In the genomic region with DNA sequence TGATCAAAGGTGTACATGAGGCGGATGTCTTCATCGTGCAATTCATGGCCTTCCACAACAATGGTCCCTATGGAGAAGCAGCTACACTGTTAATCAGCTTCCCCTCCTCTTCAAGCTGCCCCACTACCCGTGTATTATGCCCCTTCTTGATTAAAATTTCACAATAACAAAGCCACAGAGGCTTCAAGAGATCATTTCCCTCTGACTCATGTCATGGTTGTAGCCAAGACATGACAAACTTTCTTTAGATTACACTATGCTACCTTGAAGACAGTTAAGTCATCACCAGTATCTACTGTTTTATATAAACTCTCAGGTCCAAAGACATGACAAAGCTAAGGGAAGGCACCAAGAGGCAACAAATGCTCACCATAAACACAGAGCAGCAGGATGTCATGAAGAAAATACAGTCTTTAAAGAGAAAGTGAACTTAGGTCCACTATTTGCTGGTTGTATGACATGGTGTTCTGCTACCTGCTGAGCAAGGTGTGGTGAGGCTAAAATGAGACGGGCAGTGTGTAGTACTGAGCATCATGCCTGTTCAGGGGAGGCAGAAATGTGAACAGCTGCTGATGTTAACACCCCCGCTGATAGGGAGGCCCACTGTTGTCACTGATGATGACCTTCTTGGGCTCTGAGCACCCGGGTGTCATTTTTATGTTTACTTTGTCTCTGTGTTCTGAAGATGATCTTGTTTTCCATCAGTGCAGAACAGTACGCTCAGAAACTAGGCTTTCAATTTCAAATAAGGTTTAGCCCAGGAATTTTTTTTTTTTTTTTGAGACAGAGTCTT, we compare ENCODE assay signal across 12 cellular contexts. TPM values are rescaled to one million over a fixed set of nuclear protein-coding genes. Genes with fewer than 3 reads are reported as not detected.
DNase-seq lines count a peak whose midpoint lies in the region; ATAC-seq and TF ChIP-seq lines count a peak whose summit lies in the region.
"Had no signal": no experiment of that assay in that cellular context is flagged by ENCODE, and none has a peak within 500 bp of the region (broad histone marks: within the 10 kb centered on the region; RNA-seq: fewer than 3 reads in every experiment).

No MANE protein-coding gene starts in this region.

- peak; percentile 47 for ATAC-seq in activated T-helper 17 cell treated with anti-CD3 and anti-CD28 coated beads, Interleukin-2, amount 50 U/mL, for 72 hours (replicated peaks)
- ATAC-seq in foreskin keratinocyte = peak; percentile 36
- no peak for ATAC-seq in GM18858 (IDR thresholded peaks at IDR 0.05; ENCODE audit: unreplicated experiment)
- ATAC-seq: naive thymus-derived CD8-positive, alpha-beta T cell had no signal

- no peaks in the 10 kb centered on the region for H3K9me3 ChIP-seq in GM23248 (ENCODE audit: low read depth)
- H3K9me3 ChIP-seq in OCI-LY7 (ENCODE audit: low read length) = no peaks in the 10 kb centered on the region

- no peaks in the 10 kb centered on the region for H3K27me3 Mint-ChIP-seq in activated T-helper 17 cell treated with anti-CD3 and anti-CD28 coated beads, Interleukin-2, amount 50 U/mL, for 72 hours
- H3K27me3 Mint-ChIP-seq: naive thymus-derived CD8-positive, alpha-beta T cell had no signal

- no peak overlapping the region for H3K4me3 Mint-ChIP-seq in activated T-helper 17 cell treated with anti-CD3 and anti-CD28 coated beads, Interleukin-2, amount 50 U/mL, for 72 hours
- H3K4me3 Mint-ChIP-seq: activated T-cell treated with anti-CD3 and anti-CD28 coated beads, Interleukin-2, amount 50 U/mL, for 4 hours; CD14-positive monocyte; naive thymus-derived CD8-positive, alpha-beta T cell had no signal

- H3K27ac ChIP-seq in GM23248 (peak overlapping the region; percentile 83), foreskin keratinocyte (no peak overlapping the region), OCI-LY7 (ENCODE audit: low read depth, low read length, poor library complexity, severe bottlenecking) (no peak overlapping the region)

- H3K36me3 ChIP-seq in GM23248 (ENCODE audit: low read depth) (peaks cover 80% of the 10 kb centered on the region), OCI-LY7 (ENCODE audit: insufficient read depth, low read length) (peaks cover 100% of the 10 kb centered on the region)

- H3K9me3 Mint-ChIP-seq in activated T-helper 17 cell treated with anti-CD3 and anti-CD28 coated beads, Interleukin-2, amount 50 U/mL, for 72 hours = no peaks in the 10 kb centered on the region
- H3K9me3 Mint-ChIP-seq: activated T-cell treated with anti-CD3 and anti-CD28 coated beads, Interleukin-2, amount 50 U/mL, for 4 hours; CD14-positive monocyte; naive thymus-derived CD8-positive, alpha-beta T cell had no signal

- H3K36me3 Mint-ChIP-seq in activated T-helper 17 cell treated with anti-CD3 and anti-CD28 coated beads, Interleukin-2, amount 50 U/mL, for 72 hours (ENCODE audit: low read depth) = peaks cover 100% of the 10 kb centered on the region

- no TSS peak for BruUV-seq in OCI-LY7 (replicated peaks; lab: Mats Ljungman, UMichigan)

- CTCF ChIA-PET in OCI-LY7 (lab: Charles Lee; ENCODE audit: unreplicated experiment) = no interaction called here

- POLR2A ChIA-PET in OCI-LY7 (lab: Charles Lee) = no interaction called here

- intact Hi-C loops in OCI-LY7 (cut with micrococcal nuclease; ENCODE audit: unreplicated experiment) = loop anchor here (10.0 kb wide), 1 partner anchor 110 kb away; no protein-coding TSS in a partner anchor

- H2AFZ ChIP-seq in GM23248 (no peak overlapping the region), OCI-LY7 (ENCODE audit: low read length) (no peak overlapping the region)

- peak overlapping the region; percentile 63 for H3K4me2 ChIP-seq in GM23248 (ENCODE audit: unreplicated experiment)
- H3K4me2 ChIP-seq in OCI-LY7 (ENCODE audit: low read length) = no peak overlapping the region

- DNase-seq in A172 (ENCODE audit: low spot score) (peak; percentile 52), GM23248 (peak; percentile 88), foreskin keratinocyte (peak; percentile 13), NCI-H510A (lab: John Stamatoyannopoulos, UW) (no peak), OCI-LY7 (ENCODE audit: low spot score) (no peak), SHP77 (lab: John Stamatoyannopoulos, UW) (no peak)
- DNase-seq: activated T-cell treated with anti-CD3 and anti-CD28 coated beads, Interleukin-2, amount 50 U/mL, for 4 hours; naive thymus-derived CD8-positive, alpha-beta T cell had no signal

- H3K27me3 ChIP-seq in GM23248 (replicated peaks; ENCODE audit: insufficient read depth) (no peaks in the 10 kb centered on the region), foreskin keratinocyte (no peaks in the 10 kb centered on the region)

- peak overlapping the region; percentile 25; the same call in 1 of the 2 replicates for H3K4me3 ChIP-seq in GM23248
- no peak overlapping the region for H3K4me3 ChIP-seq in OCI-LY7 (ENCODE audit: low read depth, low read length, poor library complexity, severe bottlenecking)
- H3K4me3 ChIP-seq: skin epidermis had no signal

- no peaks in the 10 kb centered on the region for H3K4me1 Mint-ChIP-seq in activated T-helper 17 cell treated with anti-CD3 and anti-CD28 coated beads, Interleukin-2, amount 50 U/mL, for 72 hours
- H3K4me1 Mint-ChIP-seq: CD14-positive monocyte had no signal

- H3K9ac ChIP-seq in GM23248 = peak overlapping the region; percentile 61

- TF ChIP-seq CTCF in foreskin keratinocyte (conservative IDR thresholded peaks at IDR 0.05) (no peak), OCI-LY7 (conservative IDR thresholded peaks at IDR 0.05; ENCODE audit: low read length) (no peak)

- peaks cover 15% of the 10 kb centered on the region for H3K79me2 ChIP-seq in GM23248 (ENCODE audit: insufficient read depth)
- no peaks in the 10 kb centered on the region for H3K79me2 ChIP-seq in OCI-LY7 (ENCODE audit: insufficient read depth, low read depth, low read length)

- no peaks in the 10 kb centered on the region for H4K20me1 ChIP-seq in GM23248 (ENCODE audit: insufficient read depth)
- H4K20me1 ChIP-seq in OCI-LY7 (ENCODE audit: insufficient read depth, low read length) = no peaks in the 10 kb centered on the region; the same call in 1 of the 2 replicates

- peaks cover 86% of the 10 kb centered on the region for H3F3A ChIP-seq in GM23248 (ENCODE audit: insufficient read depth)

- 62 to 65% methylated on average over 7 of the region's 7 CpGs for WGBS in GM23248 (ENCODE audit: low coverage in 1 of 2, low lambda C conversion rate in 2 of 2, missing lambda C conversion rate in 2 of 2), 2 experiments

- no peak overlapping the region for H3K27ac Mint-ChIP-seq in activated T-helper 17 cell treated with anti-CD3 and anti-CD28 coated beads, Interleukin-2, amount 50 U/mL, for 72 hours
- H3K27ac Mint-ChIP-seq: CD14-positive monocyte had no signal

- in situ Hi-C loops in GM23248 (cut with MboI) = no loop called here

- peaks cover 46% of the 10 kb centered on the region for H3K4me1 ChIP-seq in GM23248 (ENCODE audit: insufficient read depth)
- H3K4me1 ChIP-seq in foreskin keratinocyte = no peaks in the 10 kb centered on the region
- no peaks in the 10 kb centered on the region for H3K4me1 ChIP-seq in OCI-LY7 (ENCODE audit: insufficient read depth, low read length, poor library complexity, severe bottlenecking)

- H3K9me2 ChIP-seq in GM23248 (ENCODE audit: insufficient read depth) = no peaks in the 10 kb centered on the region
- no peaks in the 10 kb centered on the region for H3K9me2 ChIP-seq in OCI-LY7 (ENCODE audit: insufficient read depth, low read length)

RNA-seq across cellular contexts. Expression of gene IARS1, which starts 48.3 kb away (rescaled TPM):
- total RNA-seq in A172 (2014; rRNA removed; shearing (Covaris generic)) = 204 and 212 TPM in 2 replicates
- total RNA-seq in GM23248 (2014; rRNA removed; shearing (Covaris generic)) = 343 and 388 TPM in 2 replicates
- polyA plus RNA-seq in GM23248 (2016; fragmentation: Nextera tagmentation; extraction: Ambion mirVana) (222 and 223 TPM in 2 replicates), foreskin keratinocyte (69.4 and 70.2 TPM in 2 replicates)
- total RNA-seq in activated T-helper 17 cell treated with anti-CD3 and anti-CD28 coated beads, Interleukin-2, amount 50 U/mL, for 72 hours = 100 to 1,000 TPM; 130 to 206 TPM
- total RNA-seq in foreskin keratinocyte (197 and 229 TPM in 2 replicates), OCI-LY7 (2022) (330 and 336 TPM in 2 replicates)
- total RNA-seq in OCI-LY7 (2014; rRNA removed; shearing (Covaris generic)) = 352 and 392 TPM in 2 replicates

Comparison
In these comparisons a context has a peak if more than half of its experiments do, and no peak if none do; other contexts are left out.
1. DNase-seq: peak in A172 (single experiment), GM23248 (single experiment) and foreskin keratinocyte (2 of 2); none in NCI-H510A (single experiment), OCI-LY7 (single experiment) and SHP77 (0 of 2).